16 cellular contexts compared by ENCODE assay signal in genomic region chr3:115659861-115660260, GRCh38. TPM values are rescaled to one million over a fixed set of nuclear protein-coding genes. Genes with fewer than 3 reads are reported as not detected.
DNase-seq lines count a peak whose midpoint lies in the region; ATAC-seq, FAIRE-seq and TF ChIP-seq lines count a peak whose summit lies in the region.
"Had no signal": no experiment of that assay in that cellular context is flagged by ENCODE, and none has a peak within 500 bp of the region (broad histone marks: within the 10 kb centered on the region; RNA-seq: fewer than 3 reads in every experiment).

No MANE protein-coding gene starts in this region.

- no peak overlapping the region for H3K9ac ChIP-seq in IMR-90 (ENCODE audit: low read depth, low read length)
- H3K9ac ChIP-seq in neural progenitor cell: no peak overlapping the region

- peak overlapping the region; percentile 78 for H3K27ac Mint-ChIP-seq in neural progenitor cell

- H3K9me3 ChIP-seq in A549 (no peaks in the 10 kb centered on the region), IMR-90 (ENCODE audit: control insufficient read depth, insufficient read depth, low read length) (no peaks in the 10 kb centered on the region), esophagus muscularis mucosa (no peaks in the 10 kb centered on the region), neural progenitor cell (ENCODE audit: low read depth) (no peaks in the 10 kb centered on the region)
- H3K9me3 ChIP-seq: pancreas had no signal

- no peaks in the 10 kb centered on the region for H3K27me3 ChIP-seq in IMR-90 (ENCODE audit: control insufficient read depth, insufficient read depth, low read length)
- H3K27me3 ChIP-seq in esophagus muscularis mucosa: no peaks in the 10 kb centered on the region
- no peaks in the 10 kb centered on the region for H3K27me3 ChIP-seq in neural progenitor cell
- H3K27me3 ChIP-seq: pancreas had no signal

- H3K4me1 ChIP-seq in A549 (peaks cover 13% of the 10 kb centered on the region), IMR-90 (ENCODE audit: control insufficient read depth, insufficient read depth, low read length) (peaks cover 9% of the 10 kb centered on the region), esophagus muscularis mucosa (peaks cover 20 to 37% (median 29%) of the 10 kb centered on the region in 4 donors), neural progenitor cell (peaks cover 38% of the 10 kb centered on the region)
- H3K4me1 ChIP-seq: pancreas had no signal

- intact Hi-C loops in IMR-90 (cut with micrococcal nuclease): no loop called here
- intact Hi-C loops in esophagus muscularis mucosa (cut with DNase I): loop anchor here (5.0 kb wide), 2 partner anchors 32 to 122 kb away; no protein-coding TSS in a partner anchor

- H3K4me3 ChIP-seq in A549 (no peak overlapping the region), IMR-90 (ENCODE audit: insufficient read depth, low read depth, low read length) (no peak overlapping the region), esophagus muscularis mucosa (no peak overlapping the region), neural progenitor cell (no peak overlapping the region)

- H2BK15ac ChIP-seq in IMR-90 (ENCODE audit: low read depth, low read length): peak overlapping the region; percentile 33; the same call in 2 of the 3 replicates

- CTCF ChIA-PET in A549 (lab: Yijun Ruan, JAX) (no interaction called here), IMR-90 (lab: Yijun Ruan, JAX) (no interaction called here)

- no peak for ATAC-seq in A549
- ATAC-seq in IMR-90 (ENCODE audit: low read depth): peak; percentile 50
- ATAC-seq in GM21515 (IDR thresholded peaks at IDR 0.05; ENCODE audit: unreplicated experiment): no peak
- ATAC-seq: pancreas had no signal

- TF ChIP-seq RAD21 in A549 (conservative IDR thresholded peaks at IDR 0.05 in 1 of 2, IDR thresholded peaks at IDR 0.05 in 1 of 2): no peak
- no peak for TF ChIP-seq RAD21 in IMR-90 (IDR thresholded peaks at IDR 0.05; ENCODE audit: low read length)

- TF ChIP-seq EP300 in A549 (IDR thresholded peaks at IDR 0.05) (no peak), esophagus muscularis mucosa (IDR thresholded peaks at IDR 0.05) (no peak)

- dilution Hi-C loops in IMR-90 (cut with HindIII; ENCODE audit: low sequenced_read_pairs, unreplicated experiment): no loop called here

- H3K23ac ChIP-seq in IMR-90 (ENCODE audit: low read depth, low read length): peak overlapping the region; percentile 84; the same call in 1 of the 2 replicates

- H3K9me1 ChIP-seq in IMR-90 (ENCODE audit: insufficient read depth, low read length): no peaks in the 10 kb centered on the region

- TF ChIP-seq CTCF in A549 (IDR thresholded peaks at IDR 0.05) (no peak), IMR-90 (conservative IDR thresholded peaks at IDR 0.05; ENCODE audit: low read depth, low read length) (no peak), esophagus muscularis mucosa (IDR thresholded peaks at IDR 0.05) (no peak), neural progenitor cell (IDR thresholded peaks at IDR 0.05) (no peak)

- peak overlapping the region; percentile 82; the same call in 1 of the 2 replicates for H3K4ac ChIP-seq in IMR-90 (ENCODE audit: low read depth, low read length)

- H2BK120ac ChIP-seq in IMR-90 (ENCODE audit: low read depth, low read length): peak overlapping the region; percentile 76; the same call in 1 of the 2 replicates

- no peak for FAIRE-seq in A549 (lab: Jason Lieb, UNC)
- FAIRE-seq: pancreas had no signal

- H3K27ac ChIP-seq in A549: no peak overlapping the region
- peak overlapping the region; percentile 96; the same call in 1 of the 2 replicates for H3K27ac ChIP-seq in IMR-90 (ENCODE audit: insufficient read depth, low read length)
- H3K27ac ChIP-seq in esophagus muscularis mucosa (replicated peaks in 1 of 4): peak overlapping the region; percentile 95 to 98 (median 97)
- no peak overlapping the region for H3K27ac ChIP-seq in neural progenitor cell

- TF ChIP-seq POLR2A in A549 (IDR thresholded peaks at IDR 0.05; ENCODE audit: low read length): no peak
- no peak for TF ChIP-seq POLR2A in IMR-90 (IDR thresholded peaks at IDR 0.05; ENCODE audit: low read depth, low read length)
- no peak for TF ChIP-seq POLR2A in esophagus muscularis mucosa (IDR thresholded peaks at IDR 0.05; ENCODE audit: low read depth)

- in situ Hi-C loops in IMR-90 (cut with MboI; ENCODE audit: low sequenced_read_pairs): no loop called here

- H2AK9ac ChIP-seq in IMR-90 (replicated peaks; ENCODE audit: low read depth, low read length, poor library complexity): no peak overlapping the region

- no peak overlapping the region for H3K4me3 Mint-ChIP-seq in neural progenitor cell

- peak overlapping the region; percentile 75; the same call in 1 of the 2 replicates for H3K14ac ChIP-seq in IMR-90 (replicated peaks; ENCODE audit: low read depth, low read length)

- H4K5ac ChIP-seq in IMR-90 (ENCODE audit: low read depth, low read length): no peak overlapping the region

- peak overlapping the region; percentile 75 to 93; a peak in 2 of 4 replicates for H4K8ac ChIP-seq in IMR-90 (ENCODE audit: low read depth in 2 of 2, low read length in 2 of 2)

- H4K91ac ChIP-seq in IMR-90 (ENCODE audit: insufficient read depth, low read depth, low read length): peak overlapping the region; percentile 98; the same call in 1 of the 2 replicates

- peaks cover 42% of the 10 kb centered on the region for H3F3A ChIP-seq in neural progenitor cell (ENCODE audit: low read depth)

- H2AFZ ChIP-seq in IMR-90 (replicated peaks; ENCODE audit: low read length, poor library complexity) (no peak overlapping the region), neural progenitor cell (replicated peaks) (no peak overlapping the region)

- POLR2A ChIA-PET in A549 (lab: Yijun Ruan, JAX) (interaction anchor here (1.5 kb wide), 1 partner anchor 20 kb away, joined by 7 read pairs; no protein-coding TSS in a partner anchor), IMR-90 (lab: Charles Lee; ENCODE audit: unreplicated experiment) (no interaction called here)

- H3K36me3 ChIP-seq in IMR-90 (ENCODE audit: control insufficient read depth, insufficient read depth, low read length) (no peaks in the 10 kb centered on the region), esophagus muscularis mucosa (no peaks in the 10 kb centered on the region), neural progenitor cell (no peaks in the 10 kb centered on the region)
- H3K36me3 ChIP-seq: pancreas had no signal

- no peak overlapping the region for H3K4me2 ChIP-seq in A549
- H3K4me2 ChIP-seq in IMR-90 (ENCODE audit: low read depth, low read length): peak overlapping the region; percentile 28; the same call in 1 of the 2 replicates
- peak overlapping the region; percentile 86 for H3K4me2 ChIP-seq in neural progenitor cell

- H2BK5ac ChIP-seq in IMR-90 (ENCODE audit: low read depth, low read length, poor library complexity, severe bottlenecking): peak overlapping the region; percentile 75

- BruUV-seq in IMR-90 (replicated peaks; lab: Mats Ljungman, UMichigan): no TSS peak

- no peaks in the 10 kb centered on the region for H3K9me3 Mint-ChIP-seq in neural progenitor cell

- H3K27me3 Mint-ChIP-seq in neural progenitor cell (ENCODE audit: insufficient read depth, low read depth): no peaks in the 10 kb centered on the region

- no peaks in the 10 kb centered on the region for H3K79me1 ChIP-seq in IMR-90 (ENCODE audit: low read depth in 1 of 2, low read length in 2 of 2)

- DNase-seq in A549 (ENCODE audit: low read depth in 1 of 2, low spot score in 1 of 2) (no peak), IMR-90 (peak; percentile 64), esophagus muscularis mucosa (ENCODE audit: extremely low spot score) (no peak), neural progenitor cell (ENCODE audit: low spot score) (no peak), NCI-H2029 (lab: John Stamatoyannopoulos, UW) (no peak), UCSD-AML1 (lab: John Stamatoyannopoulos, UW; ENCODE audit: unreplicated experiment) (no peak)
- no peak for DNase-seq in stimulated activated naive CD4-positive, alpha-beta T cell treated with Interleukin-2 at 50 U/mL for 16 hours (lab: John Stamatoyannopoulos, UW)
- DNase-seq: activated T-cell treated with anti-CD3 and anti-CD28 coated beads, Interleukin-2, amount 50 U/mL, for 1 hour; GF-D8; islet precursor cell; NCI-H1092 treated with DMSO at 0.1 percent for 48 hours; NCI-H524 treated with DMSO at 0.1 percent for 48 hours; pancreas; stimulated activated CD4-positive, alpha-beta T cell treated with anti-CD3 and anti-CD28 coated beads, Interleukin-4, amount 100 ng/mL, for 4 hours had no signal

- H3K56ac ChIP-seq in IMR-90 (ENCODE audit: extremely low read depth, insufficient read depth, low read length): no peak overlapping the region

- peak overlapping the region; percentile 87 for H3K18ac ChIP-seq in IMR-90 (ENCODE audit: low read depth, low read length)

- H2AK5ac ChIP-seq in IMR-90 (ENCODE audit: low read depth, low read length): no peak overlapping the region

- WGBS in A549 (ENCODE audit: missing lambda C conversion rate): 92% methylated on average over 5 of the region's 5 CpGs
- WGBS in IMR-90 (ENCODE audit: extremely low coverage in 2 of 2, insufficient read length in 1 of 2), 2 experiments: no CpG with 5 or more reads among the region's 5 CpGs
- WGBS in esophagus muscularis mucosa: 61% methylated on average over 5 of the region's 5 CpGs

- H2BK20ac ChIP-seq in IMR-90 (ENCODE audit: low read depth, low read length): peak overlapping the region; percentile 72; the same call in 1 of the 2 replicates

- no peaks in the 10 kb centered on the region for H3K79me2 ChIP-seq in neural progenitor cell (ENCODE audit: low read depth)

- H3K4me1 Mint-ChIP-seq in neural progenitor cell: peaks cover 62% of the 10 kb centered on the region

- no peaks in the 10 kb centered on the region for H3K36me3 Mint-ChIP-seq in neural progenitor cell

- H4K20me1 ChIP-seq in IMR-90 (ENCODE audit: insufficient read depth, low read length) (no peaks in the 10 kb centered on the region), neural progenitor cell (ENCODE audit: low read depth) (no peaks in the 10 kb centered on the region)

TF ChIP-seq in IMR-90, 13 proteins besides CTCF, POLR2A, EP300 and RAD21 (continues in another document):
- no peak for TF ChIP-seq MXI1 (IDR thresholded peaks at IDR 0.05; ENCODE audit: borderline replicate concordance, low read depth, low read length)
- peak; percentile 42; the same call in 1 of the 2 replicates for TF ChIP-seq CEBPB (IDR thresholded peaks at IDR 0.05; ENCODE audit: low read depth, low read length)
- peak; percentile 87 for TF ChIP-seq NFE2L2 (IDR thresholded peaks at IDR 0.05; ENCODE audit: low read depth, low read length)

RNA-seq across cellular contexts. Expression of gene GAP43, which starts 36.6 kb away (rescaled TPM):
- polyA plus RNA-seq in A549 (2011; rRNA removed): not detected in 2 replicates
- polyA plus RNA-seq in A549 (2012; cell fraction: cytosol; rRNA removed): 0.04 TPM in 1 of 2 replicates, not detected in the other
- not detected in 2 replicates for polyA plus RNA-seq in A549 (2012; cell fraction: nucleus; rRNA removed)
- not detected in 3 replicates for polyA plus RNA-seq in A549 (2017; fragmentation: RNase III; extraction: RNeasy Plus Mini Kit Qiagen cat#74134 plus additional on column Dnase treatment)
- not detected in 2 replicates for polyA minus RNA-seq in A549 (2011; rRNA and poly(A)+ RNA removed)
- total RNA-seq in IMR-90 (2012; rRNA removed): 0.36 and 0.56 TPM in 2 replicates
- 0.50 and 0.51 TPM in 2 replicates for polyA plus RNA-seq in IMR-90 (2012; rRNA removed)
- 0.18 and 0.34 TPM in 2 replicates for polyA plus RNA-seq in IMR-90 (2012; cell fraction: cytosol; rRNA removed)
- polyA plus RNA-seq in IMR-90 (2012; cell fraction: nucleus; rRNA removed; ENCODE audit: low replicate concordance): 0.10 and 0.17 TPM in 2 replicates
- 1 to 10 TPM in 3 of 4 donors, under 1 TPM in 1; 0.42 to 7.0 (median 3.1) TPM for total RNA-seq in esophagus muscularis mucosa
- 5.0 and 8.5 TPM in 2 replicates for total RNA-seq in neural progenitor cell (ENCODE audit: low replicate concordance)
- total RNA-seq: epithelial cell of proximal tubule had no signal

Comparison
In these comparisons a context has a peak if more than half of its experiments do, and no peak if none do; other contexts are left out.
1. H3K27ac ChIP-seq: peak in IMR-90 (single experiment) and esophagus muscularis mucosa (4 of 4); none in A549 (0 of 2) and neural progenitor cell (single experiment).